13 cellular contexts compared by ENCODE assay signal in genomic region chr12:94151577-94151976, GRCh38. TPM values are rescaled to one million over a fixed set of nuclear protein-coding genes. Genes with fewer than 3 reads are reported as not detected.
DNase-seq lines count a peak whose midpoint lies in the region; ATAC-seq and TF ChIP-seq lines count a peak whose summit lies in the region.
"Had no signal": no experiment of that assay in that cellular context is flagged by ENCODE, and none has a peak within 500 bp of the region (broad histone marks: within the 10 kb centered on the region; RNA-seq: fewer than 3 reads in every experiment).

No MANE protein-coding gene starts in this region.

- TF ChIP-seq CTCF in nephron progenitor cell (IDR thresholded peaks at IDR 0.05) (no peak), omental fat pad (IDR thresholded peaks at IDR 0.05) (no peak), right atrium auricular region (IDR thresholded peaks at IDR 0.05) (no peak)

- H3K9me3 ChIP-seq in HAP-1 (no peaks in the 10 kb centered on the region), right atrium auricular region (no peaks in the 10 kb centered on the region)
- H3K9me3 ChIP-seq: upper lobe of right lung had no signal

- peak overlapping the region; percentile 41 for H3K4me3 Mint-ChIP-seq in nephron progenitor cell

- no peak overlapping the region for H3K27ac Mint-ChIP-seq in nephron progenitor cell

- H3K27me3 Mint-ChIP-seq in nephron progenitor cell (ENCODE audit: low read depth, poor library complexity) = peaks cover 77% of the 10 kb centered on the region

- H3K4me3 ChIP-seq in HAP-1 (peak overlapping the region; percentile 60), right atrium auricular region (no peak overlapping the region)
- H3K4me3 ChIP-seq: cardiac muscle cell had no signal

- H3K27me3 ChIP-seq in HAP-1 (ENCODE audit: low read depth) (no peaks in the 10 kb centered on the region), right atrium auricular region (no peaks in the 10 kb centered on the region)

- H3K36me3 ChIP-seq in HAP-1 (replicated peaks) = no peaks in the 10 kb centered on the region
- H3K36me3 ChIP-seq in right atrium auricular region = no peaks in the 10 kb centered on the region
- H3K36me3 ChIP-seq: cardiac muscle cell, upper lobe of right lung had no signal

- H3K4me1 Mint-ChIP-seq in nephron progenitor cell = peaks cover 24% of the 10 kb centered on the region

- no peaks in the 10 kb centered on the region for H3K36me3 Mint-ChIP-seq in nephron progenitor cell (ENCODE audit: low read depth)

- ATAC-seq in omental fat pad (ENCODE audit: low FRiP score) (no peak), HG02678 (IDR thresholded peaks at IDR 0.05; ENCODE audit: unreplicated experiment) (no peak)
- ATAC-seq: HCT116, upper lobe of right lung had no signal

- H3K4me1 ChIP-seq in HAP-1 (peaks cover 24% of the 10 kb centered on the region), right atrium auricular region (peaks cover 0 to 30% of the 10 kb centered on the region in 2 donors)

- DNase-seq in DMS79 (lab: John Stamatoyannopoulos, UW) = peak; percentile 29
- no peak for DNase-seq in HAP-1 (ENCODE audit: low spot score in 2 of 2)
- DNase-seq in cerebellar cortex (ENCODE audit: low spot score) = peak; percentile 72
- DNase-seq in nephron progenitor cell = no peak
- DNase-seq in DMS153 treated with DMSO at 0.1 percent for 48 hours (lab: John Stamatoyannopoulos, UW; ENCODE audit: unreplicated experiment) = no peak
- no peak for DNase-seq in omental fat pad (ENCODE audit: low spot score)
- DNase-seq in right atrium auricular region (ENCODE audit: low spot score) = no peak
- DNase-seq: posterior cingulate gyrus, T1000, upper lobe of right lung had no signal

- no peaks in the 10 kb centered on the region for H3K9me3 Mint-ChIP-seq in nephron progenitor cell

- in situ Hi-C loops in HAP-1 (cut with MboI; ENCODE audit: low sequenced_read_pairs) = no loop called here

- H3K27ac ChIP-seq in right atrium auricular region = no peak overlapping the region
- H3K27ac ChIP-seq: cardiac muscle cell, upper lobe of right lung had no signal

RNA-seq across cellular contexts. Expression of gene PLXNC1, which starts 3.2 kb away (rescaled TPM):
- total RNA-seq in omental fat pad (10 to 100 TPM in 2 of 4 donors, 1 to 10 TPM in 2; 4.2 to 42.7 (median 8.6) TPM), right atrium auricular region (1 to 10 TPM; 2.0 to 3.0 TPM)

Comparison
In these comparisons a context has a peak if more than half of its experiments do, and no peak if none do; other contexts are left out.
1. DNase-seq: peak in DMS79 (single experiment) and cerebellar cortex (single experiment); none in HAP-1 (0 of 2), nephron progenitor cell (single experiment), DMS153 treated with DMSO at 0.1 percent for 48 hours (single experiment), omental fat pad (single experiment) and right atrium auricular region (single experiment).